17 cellular contexts compared by ENCODE assay signal in the genomic region with DNA sequence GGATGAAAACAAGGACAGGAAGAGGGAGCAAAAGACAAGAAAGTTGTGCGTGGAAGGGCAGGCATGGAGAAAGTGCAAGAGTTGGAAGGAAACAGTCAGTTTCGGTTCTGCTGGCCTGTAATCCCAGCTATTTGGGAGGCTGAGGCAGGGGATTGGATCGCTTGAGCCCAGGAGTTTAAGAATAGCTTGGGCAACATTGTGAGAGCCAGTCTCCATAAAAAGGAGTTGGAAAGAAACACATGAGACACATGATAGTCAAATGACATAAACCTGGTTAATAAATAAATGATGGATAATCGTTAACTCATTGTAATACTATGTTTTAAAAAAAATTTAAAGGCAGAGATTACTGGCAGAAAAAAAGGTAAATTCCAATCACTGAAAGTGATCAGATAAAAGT.
"Had no signal": no experiment of that assay in that cellular context is flagged by ENCODE, and none has a peak within 500 bp of the region (broad histone marks: within the 10 kb centered on the region; RNA-seq: fewer than 3 reads in every experiment).

No MANE protein-coding gene starts in this region.

- ATAC-seq: naive thymus-derived CD4-positive, alpha-beta T cell; right lobe of liver; stimulated activated effector memory CD8-positive, alpha-beta T cell treated with anti-CD3 and anti-CD28 coated beads, Interleukin-12 subunit alpha, Interleukin-12 subunit beta, amount 100 ng/mL, for 72 hours; upper lobe of right lung had no signal

- H3K27ac Mint-ChIP-seq: immature natural killer cell; naive thymus-derived CD4-positive, alpha-beta T cell; stimulated activated effector memory CD8-positive, alpha-beta T cell treated with anti-CD3 and anti-CD28 coated beads, Interleukin-12 subunit alpha, Interleukin-12 subunit beta, amount 100 ng/mL, for 72 hours; stimulated activated naive CD8-positive, alpha-beta T cell treated with anti-CD3 and anti-CD28 coated beads, Interleukin-15, Interleukin-2, amounts not matched to agents 100 ng/mL and 50 ng/mL, for 24 hours had no signal

- DNase-seq: colonic mucosa; dermis blood vessel endothelial cell; glutamatergic neuron; immature natural killer cell; naive thymus-derived CD4-positive, alpha-beta T cell; ovary; retina; right lobe of liver; stimulated activated CD4-positive, alpha-beta T cell treated with anti-CD3 and anti-CD28 coated beads, Interleukin-4, amount 100 ng/mL, for 1 hour; stimulated activated CD8-positive, alpha-beta memory T cell treated with anti-CD3 and anti-CD28 coated beads, Interleukin-4, amount 100 ng/mL, for 48 hours; testis; upper lobe of right lung had no signal

- H3K9me3 ChIP-seq: colonic mucosa, ovary, prostate gland, right lobe of liver, testis, tibial nerve, upper lobe of right lung, vagina had no signal

- H3K9me3 Mint-ChIP-seq: immature natural killer cell; naive thymus-derived CD4-positive, alpha-beta T cell; stimulated activated effector memory CD8-positive, alpha-beta T cell treated with anti-CD3 and anti-CD28 coated beads, Interleukin-12 subunit alpha, Interleukin-12 subunit beta, amount 100 ng/mL, for 72 hours; stimulated activated naive CD8-positive, alpha-beta T cell treated with anti-CD3 and anti-CD28 coated beads, Interleukin-15, Interleukin-2, amounts not matched to agents 100 ng/mL and 50 ng/mL, for 24 hours had no signal

- H3K4me3 ChIP-seq: colonic mucosa, ovary, prostate gland, right lobe of liver, testis, tibial nerve, upper lobe of right lung, vagina had no signal

- H3K36me3 Mint-ChIP-seq: immature natural killer cell; naive thymus-derived CD4-positive, alpha-beta T cell; stimulated activated effector memory CD8-positive, alpha-beta T cell treated with anti-CD3 and anti-CD28 coated beads, Interleukin-12 subunit alpha, Interleukin-12 subunit beta, amount 100 ng/mL, for 72 hours had no signal

- H3K27me3 ChIP-seq: colonic mucosa, ovary, right lobe of liver, testis, tibial nerve, upper lobe of right lung, vagina had no signal

- H3K36me3 ChIP-seq: colonic mucosa, ovary, prostate gland, right lobe of liver, tibial nerve, upper lobe of right lung, vagina had no signal

- H3K27ac ChIP-seq: colonic mucosa, ovary, prostate gland, right lobe of liver, testis, tibial nerve, upper lobe of right lung, vagina had no signal

- H3K4me1 Mint-ChIP-seq: immature natural killer cell; stimulated activated effector memory CD8-positive, alpha-beta T cell treated with anti-CD3 and anti-CD28 coated beads, Interleukin-12 subunit alpha, Interleukin-12 subunit beta, amount 100 ng/mL, for 72 hours had no signal

- H3K4me3 Mint-ChIP-seq: immature natural killer cell; naive thymus-derived CD4-positive, alpha-beta T cell; stimulated activated effector memory CD8-positive, alpha-beta T cell treated with anti-CD3 and anti-CD28 coated beads, Interleukin-12 subunit alpha, Interleukin-12 subunit beta, amount 100 ng/mL, for 72 hours; stimulated activated naive CD8-positive, alpha-beta T cell treated with anti-CD3 and anti-CD28 coated beads, Interleukin-15, Interleukin-2, amounts not matched to agents 100 ng/mL and 50 ng/mL, for 24 hours had no signal

- H3K4me1 ChIP-seq: colonic mucosa, prostate gland, right lobe of liver, testis, tibial nerve, upper lobe of right lung, vagina had no signal
